2 cellular contexts compared by ENCODE assay signal in the genomic region with DNA sequence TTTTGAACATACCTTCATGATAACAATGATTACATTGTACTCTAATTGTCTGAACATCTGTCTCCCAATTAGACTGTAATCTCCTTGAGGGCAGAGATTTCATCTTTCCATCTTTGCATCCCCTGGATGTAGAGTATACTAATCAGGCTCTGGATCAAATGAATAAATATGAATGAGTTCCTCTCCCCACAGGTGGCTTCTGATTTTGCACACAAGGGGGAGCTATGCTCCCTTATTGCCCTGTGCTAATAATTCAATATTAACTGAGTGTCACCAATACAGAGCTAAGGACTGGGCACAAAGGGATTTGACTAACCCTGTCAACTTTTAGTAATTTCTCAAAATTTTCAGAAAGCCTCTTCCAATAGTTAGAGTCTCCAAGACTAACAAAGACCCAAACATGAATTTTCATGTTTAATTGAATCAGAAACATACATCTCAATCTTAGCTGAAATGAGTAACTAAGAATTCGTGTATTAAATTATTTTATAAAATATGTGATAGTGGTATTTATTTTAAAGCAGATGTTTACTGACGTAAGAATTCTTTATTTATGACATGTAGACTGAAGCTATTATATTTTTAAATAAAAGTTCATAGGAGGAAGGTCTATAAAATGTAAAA.
TF ChIP-seq lines count a peak whose summit lies in the region.

No MANE protein-coding gene starts in this region.

TF ChIP-seq in SK-N-SH treated with all-trans-retinoic acid at 6 μM for 48 hours, 23 proteins besides CTCF, POLR2A, EP300 and RAD21:
- TF ChIP-seq ZC3H10 (CRISPR knock-in tag; IDR thresholded peaks at IDR 0.05) (no peak), ESRRG (CRISPR knock-in tag; IDR thresholded peaks at IDR 0.05) (no peak)

TF ChIP-seq in endothelial cell of umbilical vein, 7 proteins besides CTCF, POLR2A, EP300 and RAD21:
- no peak for TF ChIP-seq GATA2 (IDR thresholded peaks at IDR 0.05; ENCODE audit: insufficient read depth, insufficient read length, low read depth, low read length)
- no peak for TF ChIP-seq MYC (IDR thresholded peaks at IDR 0.05; ENCODE audit: low read depth, low read length)
- TF ChIP-seq, protein P1, sequence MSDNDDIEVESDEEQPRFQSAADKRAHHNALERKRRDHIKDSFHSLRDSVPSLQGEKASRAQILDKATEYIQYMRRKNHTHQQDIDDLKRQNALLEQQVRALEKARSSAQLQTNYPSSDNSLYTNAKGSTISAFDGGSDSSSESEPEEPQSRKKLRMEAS (IDR thresholded peaks at IDR 0.05; ENCODE audit: insufficient read depth, insufficient read length) = no peak
- TF ChIP-seq JUN (IDR thresholded peaks at IDR 0.05; ENCODE audit: borderline replicate concordance, insufficient read depth, insufficient read length, low read depth) = no peak
- TF ChIP-seq POLR2AphosphoS5 (IDR thresholded peaks at IDR 0.05; ENCODE audit: insufficient read depth, low read depth, low read length) = no peak
- TF ChIP-seq EZH2 (IDR thresholded peaks at IDR 0.05; ENCODE audit: borderline replicate concordance, low read depth, low read length, severe bottlenecking) = no peak
- TF ChIP-seq FOS (IDR thresholded peaks at IDR 0.05; ENCODE audit: borderline replicate concordance, insufficient read depth, low read length) = no peak
